29 cellular contexts compared by ENCODE assay signal in genomic region chr10:3474266-3474665, GRCh38.
"Had no signal": no experiment of that assay in that cellular context is flagged by ENCODE, and none has a peak within 500 bp of the region (broad histone marks: within the 10 kb centered on the region; RNA-seq: fewer than 3 reads in every experiment).

No MANE protein-coding gene starts in this region.

- H3K4me3 ChIP-seq: body of pancreas, cardiac muscle cell, colonic mucosa, esophagus squamous epithelium, gastroesophageal sphincter had no signal

- H3K4me3 Mint-ChIP-seq: activated CD4-positive, alpha-beta memory T cell treated with anti-CD3 and anti-CD28 coated beads for 36 hours; activated CD4-positive, alpha-beta T cell treated with anti-CD3 and anti-CD28 coated beads for 36 hours; activated CD4-positive, alpha-beta T cell treated with anti-CD3 and anti-CD28 coated beads, Interleukin-2, amount 10 ng/mL, durations not matched to agents 24 days and 14 days; activated CD8-positive, alpha-beta memory T cell treated with anti-CD3 and anti-CD28 coated beads, Interleukin-2, amount 10 ng/mL, durations not matched to agents 7 days and 5 days; activated CD8-positive, alpha-beta T cell treated with anti-CD3 and anti-CD28 coated beads, Interleukin-2, amount 10 ng/mL, durations not matched to agents 7 days and 5 days; activated naive CD8-positive, alpha-beta T cell; activated T-cell treated with anti-CD3 and anti-CD28 coated beads, Interleukin-2, amount 50 U/mL, for 72 hours; T-helper 2 cell treated with Interferon-gamma antibody and Interleukin-4, amounts not matched to agents 5 μg/mL and 100 μg/mL, for 36 hours had no signal

- H3K9me3 Mint-ChIP-seq: activated CD4-positive, alpha-beta memory T cell treated with anti-CD3 and anti-CD28 coated beads for 36 hours; activated T-cell treated with anti-CD3 and anti-CD28 coated beads, Interleukin-2, amount 50 U/mL, for 72 hours; T-helper 2 cell treated with Interferon-gamma antibody and Interleukin-4, amounts not matched to agents 5 μg/mL and 100 μg/mL, for 36 hours had no signal

- H3K27me3 ChIP-seq: body of pancreas, cardiac muscle cell, colonic mucosa, esophagus squamous epithelium, gastroesophageal sphincter had no signal

- H3K27me3 Mint-ChIP-seq: T-helper 17 cell had no signal

- H3K36me3 ChIP-seq: cardiac muscle cell, colonic mucosa, esophagus squamous epithelium, gastroesophageal sphincter had no signal

- H3K27ac ChIP-seq: cardiac muscle cell, colonic mucosa had no signal

- H3K27ac Mint-ChIP-seq: activated CD4-positive, alpha-beta memory T cell treated with anti-CD3 and anti-CD28 coated beads for 36 hours; activated CD4-positive, alpha-beta T cell treated with anti-CD3 and anti-CD28 coated beads for 36 hours; activated CD4-positive, alpha-beta T cell treated with anti-CD3 and anti-CD28 coated beads, Interleukin-2, amount 10 ng/mL, durations not matched to agents 24 days and 14 days; activated CD8-positive, alpha-beta memory T cell treated with anti-CD3 and anti-CD28 coated beads, Interleukin-2, amount 10 ng/mL, durations not matched to agents 7 days and 5 days; activated CD8-positive, alpha-beta T cell treated with anti-CD3 and anti-CD28 coated beads, Interleukin-2, amount 10 ng/mL, durations not matched to agents 7 days and 5 days; activated naive CD8-positive, alpha-beta T cell; activated T-cell treated with anti-CD3 and anti-CD28 coated beads, Interleukin-2, amount 50 U/mL, for 72 hours; T-helper 2 cell treated with Interferon-gamma antibody and Interleukin-4, amounts not matched to agents 5 μg/mL and 100 μg/mL, for 36 hours had no signal

- DNase-seq: activated CD4-positive, alpha-beta memory T cell treated with anti-CD3 and anti-CD28 coated beads for 36 hours; activated CD4-positive, alpha-beta T cell treated with anti-CD3 and anti-CD28 coated beads for 36 hours; activated CD4-positive, alpha-beta T cell treated with anti-CD3 and anti-CD28 coated beads, Interleukin-2, amount 10 ng/mL, durations not matched to agents 24 days and 14 days; activated CD4-positive, CD25-positive, alpha-beta regulatory T cell; activated CD4-positive, CD25-positive, alpha-beta regulatory T cell treated with anti-CD3 and anti-CD28 coated beads, Interleukin-2, amount 50 U/mL, for 72 hours; activated CD8-positive, alpha-beta memory T cell treated with anti-CD3 and anti-CD28 coated beads, Interleukin-2, amount 10 ng/mL, durations not matched to agents 7 days and 5 days; activated CD8-positive, alpha-beta memory T cell treated with anti-CD3 and anti-CD28 coated beads, Interleukin-2, amount 50 U/mL, for 4 hours; activated CD8-positive, alpha-beta T cell treated with anti-CD3 and anti-CD28 coated beads, Interleukin-2, amount 10 ng/mL, durations not matched to agents 7 days and 5 days; activated gamma-delta T cell; activated naive CD4-positive, alpha-beta T cell; activated naive CD4-positive, alpha-beta T cell treated with anti-CD3 and anti-CD28 coated beads, Interleukin-2, amount 50 U/mL, for 16 hours; activated T-cell treated with anti-CD3 and anti-CD28 coated beads, Interleukin-2, amount 50 U/mL, for 1 hour; activated T-cell treated with anti-CD3 and anti-CD28 coated beads, Interleukin-2, amount 50 U/mL, for 72 hours; amniotic stem cell; anterior cingulate cortex; body of pancreas; central memory CD4-positive, alpha-beta T cell; cerebellar nuclear complex; colonic mucosa; effector CD8-positive, alpha-beta T cell; esophagus squamous epithelium; foreskin melanocyte; T-helper 1 cell; T-helper 17 cell; T1000 had no signal

- H3K4me1 ChIP-seq: colonic mucosa had no signal

- H3K36me3 Mint-ChIP-seq: activated CD4-positive, alpha-beta memory T cell treated with anti-CD3 and anti-CD28 coated beads for 36 hours; activated naive CD8-positive, alpha-beta T cell had no signal

- H3K9me3 ChIP-seq: body of pancreas, colonic mucosa, esophagus squamous epithelium, gastroesophageal sphincter had no signal
